ENCODE assay signal across 24 cellular contexts in genomic region chr3:155013427-155013826, GRCh38.
A peak's percentile ranks its signal among the peaks of the same experiment; 100 is the strongest.
DNase-seq lines count a peak whose midpoint lies in the region; ATAC-seq, FAIRE-seq and TF ChIP-seq lines count a peak whose summit lies in the region.
"Had no signal": no experiment of that assay in that cellular context is flagged by ENCODE, and none has a peak within 500 bp of the region (broad histone marks: within the 10 kb centered on the region; RNA-seq: fewer than 3 reads in every experiment).

No MANE protein-coding gene starts in this region.

- no peaks in the 10 kb centered on the region for H3K9me1 ChIP-seq in endothelial cell of umbilical vein (replicated peaks; ENCODE audit: control insufficient read depth, extremely low read depth, insufficient read depth, low read length)

- H3K4me2 ChIP-seq in endothelial cell of umbilical vein (ENCODE audit: insufficient read depth, low read length) = no peak overlapping the region
- H3K4me2 ChIP-seq: A549; BLaER1 treated with 17β-estradiol and CSF1 and Interleukin-3, amounts not matched to agents 10 nM and 100 nM; GM23338 had no signal

- no peak for ATAC-seq in stimulated activated naive CD8-positive, alpha-beta T cell treated with anti-CD3 and anti-CD28 coated beads, Interleukin-15, Interleukin-2, amounts not matched to agents 100 U/mL and 50 U/mL, for 24 hours
- ATAC-seq: A549, GM23338 had no signal

- no peak overlapping the region for H3K27ac ChIP-seq in endothelial cell of umbilical vein (ENCODE audit: insufficient read depth, low read depth, low read length)
- H3K27ac ChIP-seq in neutrophil = peak overlapping the region; percentile 40
- no peak overlapping the region for H3K27ac ChIP-seq in stomach
- H3K27ac ChIP-seq: A549; BLaER1 treated with 17β-estradiol and CSF1 and Interleukin-3, amounts not matched to agents 10 nM and 100 nM had no signal

- TF ChIP-seq POLR2A in endothelial cell of umbilical vein (IDR thresholded peaks at IDR 0.05; ENCODE audit: low read depth, low read length) (no peak), stomach (IDR thresholded peaks at IDR 0.05) (no peak)

- no peak overlapping the region for H3K4me3 ChIP-seq in endothelial cell of umbilical vein (replicated peaks in 1 of 3; ENCODE audit: insufficient read depth in 1 of 3, low read depth in 1 of 3, low read length in 3 of 3)
- H3K4me3 ChIP-seq in neutrophil (ENCODE audit: low read depth in 1 of 2, low read length in 1 of 2) = no peak overlapping the region
- H3K4me3 ChIP-seq in stomach = no peak overlapping the region
- H3K4me3 ChIP-seq in H7 (ENCODE audit: insufficient read depth, low read depth, low read length) = no peak overlapping the region
- H3K4me3 ChIP-seq: A549; BLaER1 treated with 17β-estradiol and CSF1 and Interleukin-3, amounts not matched to agents 10 nM and 100 nM; GM23338 had no signal

- CTCF ChIA-PET in endothelial cell of umbilical vein (lab: Charles Lee) = interaction anchor here (0.5 to 1.0 kb wide), 2 partner anchors 9 to 80 kb away, joined by 3 read pairs; no protein-coding TSS in a partner anchor

- no peak for TF ChIP-seq EP300 in stomach (IDR thresholded peaks at IDR 0.05)

- FAIRE-seq in G401.6 (lab: Jason Lieb, UNC) = peak; percentile 36
- FAIRE-seq in endothelial cell of umbilical vein (lab: Jason Lieb, UNC) = no peak
- FAIRE-seq: A549, D721Med, GM12892, GM19239, H54 had no signal

- DNase-seq in amniotic epithelial cell (ENCODE audit: low read depth) (peak; percentile 67), endothelial cell of umbilical vein (ENCODE audit: low read depth, low spot score) (no peak), stomach (no peak), H7 (no peak), NAMALWA (ENCODE audit: low spot score) (no peak)
- DNase-seq in stimulated activated naive CD8-positive, alpha-beta T cell treated with anti-CD3 and anti-CD28 coated beads, Interleukin-15, Interleukin-2, amounts not matched to agents 100 U/mL and 50 U/mL, for 24 hours = no peak
- DNase-seq: 8988T; ACHN; AML-193; BE2C; CD4-positive, alpha-beta T cell; CD8-positive, alpha-beta memory T cell; DMS 273 treated with DMSO at 0.1 percent for 48 hours; DMS79; HCEC 1CT had no signal

- no peak for TF ChIP-seq CTCF in endothelial cell of umbilical vein (IDR thresholded peaks at IDR 0.05; ENCODE audit: extremely low read depth in 1 of 2, insufficient read depth in 1 of 2, low read depth in 1 of 2, low read length in 2 of 2)
- TF ChIP-seq CTCF in neutrophil (IDR thresholded peaks at IDR 0.05) = no peak
- no peak for TF ChIP-seq CTCF in stomach (IDR thresholded peaks at IDR 0.05)

- dilution Hi-C loops in endothelial cell of umbilical vein (cut with MboI; ENCODE audit: extremely low pct_ligation_motif_present, low sequenced_read_pairs) = no loop called here

- 39 to 96% (median 81%) methylated on average over 2 of the region's 2 CpGs for WGBS in stomach, 5 donors

- no peak overlapping the region for H3K9ac ChIP-seq in endothelial cell of umbilical vein (replicated peaks; ENCODE audit: extremely low read depth, insufficient read depth, low read length)
- H3K9ac ChIP-seq: BLaER1 treated with 17β-estradiol and CSF1 and Interleukin-3, amounts not matched to agents 10 nM and 100 nM had no signal

- no peaks in the 10 kb centered on the region for H4K20me1 ChIP-seq in endothelial cell of umbilical vein (replicated peaks; ENCODE audit: control insufficient read depth, extremely low read depth, insufficient read depth, low read length)
- H4K20me1 ChIP-seq: BLaER1 treated with 17β-estradiol and CSF1 and Interleukin-3, amounts not matched to agents 10 nM and 100 nM had no signal

- no peaks in the 10 kb centered on the region for H3K79me2 ChIP-seq in endothelial cell of umbilical vein (ENCODE audit: control insufficient read depth, insufficient read depth, low read length)

- H3K9me3 ChIP-seq in endothelial cell of umbilical vein (replicated peaks; ENCODE audit: control insufficient read depth, insufficient read depth, low read length) (no peaks in the 10 kb centered on the region), neutrophil (no peaks in the 10 kb centered on the region), stomach (no peaks in the 10 kb centered on the region)
- H3K9me3 ChIP-seq: A549, BE2C had no signal

- POLR2A ChIA-PET in endothelial cell of umbilical vein (lab: Charles Lee) = no interaction called here

- H3K36me3 ChIP-seq in endothelial cell of umbilical vein (ENCODE audit: control insufficient read depth in 2 of 2, extremely low read depth in 1 of 2, insufficient read depth in 2 of 2, low read length in 2 of 2) (no peaks in the 10 kb centered on the region), neutrophil (no peaks in the 10 kb centered on the region), stomach (no peaks in the 10 kb centered on the region), H7 (replicated peaks; ENCODE audit: control insufficient read depth, insufficient read depth, low read length) (no peaks in the 10 kb centered on the region)
- H3K36me3 ChIP-seq: BE2C; BLaER1 treated with 17β-estradiol and CSF1 and Interleukin-3, amounts not matched to agents 10 nM and 100 nM had no signal

- H3K4me1 ChIP-seq in endothelial cell of umbilical vein (ENCODE audit: control insufficient read depth, extremely low read depth, insufficient read depth, low read length) = peaks cover 1% of the 10 kb centered on the region
- peaks cover 18 to 53% of the 10 kb centered on the region in 2 experiments for H3K4me1 ChIP-seq in neutrophil (ENCODE audit: control insufficient read depth in 1 of 2, insufficient read depth in 1 of 2, low read depth in 1 of 2, low read length in 1 of 2)
- H3K4me1 ChIP-seq in stomach = no peaks in the 10 kb centered on the region
- H3K4me1 ChIP-seq: A549, BE2C had no signal

- intact Hi-C loops in endothelial cell of umbilical vein (cut with micrococcal nuclease) (no loop called here), stomach (cut with DNase I; ENCODE audit: low total_unique reads) (no loop called here)

- peak overlapping the region; percentile 41 for H2AFZ ChIP-seq in endothelial cell of umbilical vein (ENCODE audit: low read depth, low read length)
- H2AFZ ChIP-seq: GM23338 had no signal

- no TSS peak for BruUV-seq in endothelial cell of umbilical vein (replicated peaks; lab: Mats Ljungman, UMichigan)

- H3K27me3 ChIP-seq in endothelial cell of umbilical vein (ENCODE audit: control insufficient read depth in 2 of 2, insufficient read depth in 2 of 2, low read length in 2 of 2) = no peaks in the 10 kb centered on the region
- no peaks in the 10 kb centered on the region for H3K27me3 ChIP-seq in neutrophil
- no peaks in the 10 kb centered on the region for H3K27me3 ChIP-seq in stomach
- no peaks in the 10 kb centered on the region for H3K27me3 ChIP-seq in H7 (ENCODE audit: control insufficient read depth, insufficient read depth, low read length)
- H3K27me3 ChIP-seq: BE2C; BLaER1 treated with 17β-estradiol and CSF1 and Interleukin-3, amounts not matched to agents 10 nM and 100 nM had no signal

TF ChIP-seq in endothelial cell of umbilical vein, 7 proteins besides CTCF, POLR2A, EP300 and RAD21:
- TF ChIP-seq EZH2 (IDR thresholded peaks at IDR 0.05; ENCODE audit: borderline replicate concordance, low read depth, low read length, severe bottlenecking) (no peak), GATA2 (IDR thresholded peaks at IDR 0.05; ENCODE audit: insufficient read depth, insufficient read length, low read depth, low read length) (peak; percentile 61)
